ENCODE assay signal across 13 cellular contexts in the genomic region with DNA sequence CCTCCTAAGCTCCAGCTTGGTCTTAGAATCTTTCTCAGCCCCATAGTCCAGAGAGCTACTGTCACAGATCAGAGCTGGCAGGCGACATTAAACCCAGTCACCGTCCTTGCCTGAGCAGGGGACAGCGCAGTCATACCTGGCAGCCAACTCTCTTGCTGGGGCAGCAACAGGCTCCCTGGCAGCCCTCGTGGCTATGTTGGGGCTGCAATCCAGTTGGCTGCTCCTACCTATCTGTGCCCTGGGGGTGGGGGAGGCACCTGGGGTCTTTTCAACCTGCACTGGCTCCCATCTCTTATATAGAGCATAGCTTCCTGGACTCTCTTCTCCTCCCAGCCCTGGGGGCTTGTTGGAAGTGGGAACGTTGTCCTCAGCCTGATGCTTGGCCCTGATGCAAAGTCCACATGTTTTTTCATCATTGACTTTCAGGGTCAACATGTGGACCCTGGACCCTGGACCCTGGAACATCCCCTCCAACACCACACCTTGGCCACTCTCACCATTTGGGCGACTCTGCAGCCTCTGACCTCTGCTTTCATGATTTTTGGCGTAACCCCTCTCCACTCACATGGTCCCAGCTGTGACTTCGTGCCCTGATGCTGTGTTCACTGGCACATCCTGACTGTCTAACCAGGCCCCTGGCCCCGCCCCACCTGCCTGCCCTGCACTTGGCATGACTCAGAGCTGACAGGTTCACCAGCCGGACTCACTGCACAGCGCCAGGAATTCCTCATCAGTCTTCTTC. TPM values are rescaled to one million over a fixed set of nuclear protein-coding genes. Genes with fewer than 3 reads are reported as not detected.
DNase-seq lines count a peak whose midpoint lies in the region; ATAC-seq and TF ChIP-seq lines count a peak whose summit lies in the region.
"Had no signal": no experiment of that assay in that cellular context is flagged by ENCODE, and none has a peak within 500 bp of the region (broad histone marks: within the 10 kb centered on the region; RNA-seq: fewer than 3 reads in every experiment).

No MANE protein-coding gene starts in this region.

- H3K9ac ChIP-seq in IMR-90 (ENCODE audit: low read depth, low read length) (no peak overlapping the region), smooth muscle cell (ENCODE audit: low read depth) (no peak overlapping the region)

- TF ChIP-seq POLR2A in IMR-90 (IDR thresholded peaks at IDR 0.05; ENCODE audit: low read depth, low read length): no peak

- peak overlapping the region; percentile 36; the same call in 1 of the 2 replicates for H2BK120ac ChIP-seq in IMR-90 (ENCODE audit: low read depth, low read length)

- no peaks in the 10 kb centered on the region for H3K79me1 ChIP-seq in IMR-90 (ENCODE audit: low read depth in 1 of 2, low read length in 2 of 2)

- H3F3A ChIP-seq in smooth muscle cell (ENCODE audit: low read depth): no peaks in the 10 kb centered on the region

- no peak overlapping the region for H3K4me3 ChIP-seq in IMR-90 (ENCODE audit: insufficient read depth, low read depth, low read length)
- H3K4me3 ChIP-seq in mucosa of descending colon: no peak overlapping the region
- no peak overlapping the region for H3K4me3 ChIP-seq in smooth muscle cell
- H3K4me3 ChIP-seq: body of pancreas, esophagus muscularis mucosa, ovary, tibial artery had no signal

- no peak overlapping the region for H2AFZ ChIP-seq in IMR-90 (replicated peaks; ENCODE audit: low read length, poor library complexity)
- H2AFZ ChIP-seq in smooth muscle cell (ENCODE audit: low read depth): no peak overlapping the region

- no peaks in the 10 kb centered on the region for H3K27me3 ChIP-seq in IMR-90 (ENCODE audit: control insufficient read depth, insufficient read depth, low read length)
- no peaks in the 10 kb centered on the region for H3K27me3 ChIP-seq in smooth muscle cell (ENCODE audit: low read depth)
- H3K27me3 ChIP-seq: body of pancreas, esophagus muscularis mucosa, ovary, tibial artery had no signal

- CTCF ChIA-PET in IMR-90 (lab: Yijun Ruan, JAX): interaction anchor here (0.6 to 1.1 kb wide), 3 partner anchors 17 to 65 kb away, joined by 4 to 5 read pairs (median 4); no protein-coding TSS in a partner anchor

- no peak overlapping the region for H4K5ac ChIP-seq in IMR-90 (ENCODE audit: low read depth, low read length)

- H3K9me3 ChIP-seq in IMR-90 (ENCODE audit: control insufficient read depth, insufficient read depth, low read length): peaks cover 4% of the 10 kb centered on the region
- H3K9me3 ChIP-seq in mucosa of descending colon: no peaks in the 10 kb centered on the region
- H3K9me3 ChIP-seq in smooth muscle cell (replicated peaks; ENCODE audit: low read depth): no peaks in the 10 kb centered on the region
- H3K9me3 ChIP-seq: body of pancreas, ovary, tibial artery had no signal

- H2BK5ac ChIP-seq in IMR-90 (ENCODE audit: low read depth, low read length, poor library complexity, severe bottlenecking): no peak overlapping the region

- H3K9me1 ChIP-seq in IMR-90 (ENCODE audit: insufficient read depth, low read length): peaks cover 17% of the 10 kb centered on the region

- H4K91ac ChIP-seq in IMR-90 (ENCODE audit: insufficient read depth, low read depth, low read length): 0 out of 2 replicates have a peak overlapping the region, but pooled peaks have one; percentile 34

- DNase-seq in EH (ENCODE audit: low read depth) (peak; percentile 16), IMR-90 (no peak), cerebellar cortex (ENCODE audit: low spot score) (peak; percentile 40), mucosa of descending colon (no peak), smooth muscle cell (lab: John Stamatoyannopoulos, UW; ENCODE audit: unreplicated experiment) (no peak), NCI-H345 treated with DMSO at 0.1 percent for 48 hours (lab: John Stamatoyannopoulos, UW; ENCODE audit: unreplicated experiment) (no peak)
- no peak for DNase-seq in activated naive CD4-positive, alpha-beta T cell treated with anti-CD3 and anti-CD28 coated beads, Interleukin-2, amount 50 U/mL, for 16 hours
- DNase-seq: KG1, NCI-H446 treated with DMSO at 0.1 percent for 48 hours had no signal

- H3K4ac ChIP-seq in IMR-90 (ENCODE audit: low read depth, low read length): no peak overlapping the region; the same call in 1 of the 2 replicates

- BruUV-seq in IMR-90 (replicated peaks; lab: Mats Ljungman, UMichigan): no TSS peak

- in situ Hi-C loops in IMR-90 (cut with MboI; ENCODE audit: low sequenced_read_pairs): no loop called here

- no peak overlapping the region for H2AK9ac ChIP-seq in IMR-90 (replicated peaks; ENCODE audit: low read depth, low read length, poor library complexity)

- H3K79me2 ChIP-seq in smooth muscle cell (ENCODE audit: low read depth): no peaks in the 10 kb centered on the region

- peak overlapping the region; percentile 28 for H2AK5ac ChIP-seq in IMR-90 (ENCODE audit: low read depth, low read length)

- TF ChIP-seq CTCF in IMR-90 (conservative IDR thresholded peaks at IDR 0.05; ENCODE audit: low read depth, low read length) (no peak), mucosa of descending colon (IDR thresholded peaks at IDR 0.05) (no peak), smooth muscle cell (IDR thresholded peaks at IDR 0.05; ENCODE audit: borderline replicate concordance, insufficient read depth, poor library complexity, severe bottlenecking) (no peak)

- POLR2A ChIA-PET in IMR-90 (lab: Charles Lee; ENCODE audit: unreplicated experiment): no interaction called here

- dilution Hi-C loops in IMR-90 (cut with HindIII; ENCODE audit: low sequenced_read_pairs, unreplicated experiment): no loop called here

- WGBS in IMR-90 (ENCODE audit: extremely low coverage in 2 of 2, insufficient read length in 1 of 2), 2 experiments: no CpG with 5 or more reads among the region's 11 CpGs
- WGBS in smooth muscle cell (ENCODE audit: low lambda C conversion rate): 78% methylated on average over 11 of the region's 11 CpGs

- no peak overlapping the region for H3K56ac ChIP-seq in IMR-90 (ENCODE audit: extremely low read depth, insufficient read depth, low read length)

- ATAC-seq in IMR-90 (ENCODE audit: low read depth): no peak
- ATAC-seq in mucosa of descending colon: peak; percentile 58
- ATAC-seq: body of pancreas had no signal

- no peak overlapping the region; the same call in 1 of the 2 replicates for H2BK20ac ChIP-seq in IMR-90 (ENCODE audit: low read depth, low read length)

- H3K4me1 ChIP-seq in IMR-90 (ENCODE audit: control insufficient read depth, insufficient read depth, low read length) (peaks cover 30% of the 10 kb centered on the region), mucosa of descending colon (ENCODE audit: low read depth) (no peaks in the 10 kb centered on the region), smooth muscle cell (ENCODE audit: low read depth) (peaks cover 12% of the 10 kb centered on the region)

- H3K36me3 ChIP-seq in IMR-90 (ENCODE audit: control insufficient read depth, insufficient read depth, low read length) (no peaks in the 10 kb centered on the region), mucosa of descending colon (ENCODE audit: low read depth) (no peaks in the 10 kb centered on the region), smooth muscle cell (ENCODE audit: low read depth) (no peaks in the 10 kb centered on the region)
- H3K36me3 ChIP-seq: esophagus muscularis mucosa, ovary had no signal

- H3K18ac ChIP-seq in IMR-90 (ENCODE audit: low read depth, low read length): no peak overlapping the region

- H3K4me2 ChIP-seq in IMR-90 (ENCODE audit: low read depth, low read length) (no peak overlapping the region), smooth muscle cell (no peak overlapping the region)

- H4K20me1 ChIP-seq in IMR-90 (ENCODE audit: insufficient read depth, low read length): no peaks in the 10 kb centered on the region
- H4K20me1 ChIP-seq in smooth muscle cell (ENCODE audit: low read depth): no peaks in the 10 kb centered on the region

- no peak overlapping the region for H4K8ac ChIP-seq in IMR-90 (ENCODE audit: low read depth in 2 of 2, low read length in 2 of 2)

- H3K14ac ChIP-seq in IMR-90 (replicated peaks; ENCODE audit: low read depth, low read length): no peak overlapping the region

- no peak overlapping the region for H2BK15ac ChIP-seq in IMR-90 (ENCODE audit: low read depth, low read length)

- H3K27ac ChIP-seq in IMR-90 (ENCODE audit: insufficient read depth, low read length): no peak overlapping the region
- no peak overlapping the region for H3K27ac ChIP-seq in smooth muscle cell (ENCODE audit: low read depth)
- H3K27ac ChIP-seq: body of pancreas, esophagus muscularis mucosa, ovary, tibial artery had no signal

- intact Hi-C loops in IMR-90 (cut with micrococcal nuclease) (no loop called here), mucosa of descending colon (cut with DNase I, micrococcal nuclease) (no loop called here)

- H3K23ac ChIP-seq in IMR-90 (ENCODE audit: low read depth, low read length): no peak overlapping the region

- no peak for TF ChIP-seq RAD21 in IMR-90 (IDR thresholded peaks at IDR 0.05; ENCODE audit: low read length)

TF ChIP-seq in IMR-90, 13 proteins besides CTCF, POLR2A, EP300 and RAD21:
- no peak for TF ChIP-seq BHLHE40 (IDR thresholded peaks at IDR 0.05; ENCODE audit: low read depth, low read length)
- no peak for TF ChIP-seq MXI1 (IDR thresholded peaks at IDR 0.05; ENCODE audit: borderline replicate concordance, low read depth, low read length)
- TF ChIP-seq, protein P1, sequence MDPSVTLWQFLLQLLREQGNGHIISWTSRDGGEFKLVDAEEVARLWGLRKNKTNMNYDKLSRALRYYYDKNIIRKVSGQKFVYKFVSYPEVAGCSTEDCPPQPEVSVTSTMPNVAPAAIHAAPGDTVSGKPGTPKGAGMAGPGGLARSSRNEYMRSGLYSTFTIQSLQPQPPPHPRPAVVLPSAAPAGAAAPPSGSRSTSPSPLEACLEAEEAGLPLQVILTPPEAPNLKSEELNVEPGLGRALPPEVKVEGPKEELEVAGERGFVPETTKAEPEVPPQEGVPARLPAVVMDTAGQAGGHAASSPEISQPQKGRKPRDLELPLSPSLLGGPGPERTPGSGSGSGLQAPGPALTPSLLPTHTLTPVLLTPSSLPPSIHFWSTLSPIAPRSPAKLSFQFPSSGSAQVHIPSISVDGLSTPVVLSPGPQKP (IDR thresholded peaks at IDR 0.05; ENCODE audit: borderline replicate concordance, low read depth, low read length): no peak
- TF ChIP-seq NFE2L2 (IDR thresholded peaks at IDR 0.05; ENCODE audit: low read depth, low read length): no peak

RNA-seq across cellular contexts. Expression of a gene that starts 45.6 kb away (rescaled TPM):
- total RNA-seq in IMR-90 (2012; rRNA removed) (7.8 and 7.9 TPM in 2 replicates), mucosa of descending colon (1 to 10 TPM; 1.9 to 8.7 (median 2.8) TPM), smooth muscle cell (5.2 and 6.5 TPM in 2 replicates)
- polyA plus RNA-seq in IMR-90 (2012; rRNA removed) (9.0 and 11.2 TPM in 2 replicates), smooth muscle cell (4.6 and 5.2 TPM in 2 replicates)
- 6.2 and 7.6 TPM in 2 replicates for polyA plus RNA-seq in IMR-90 (2012; cell fraction: cytosol; rRNA removed)
- 5.0 and 13.0 TPM in 2 replicates for polyA plus RNA-seq in IMR-90 (2012; cell fraction: nucleus; rRNA removed; ENCODE audit: low replicate concordance)

Comparison
In these comparisons a context has a peak if more than half of its experiments do, and no peak if none do; other contexts are left out.
1. DNase-seq: peak in EH (single experiment) and cerebellar cortex (single experiment); none in IMR-90 (single experiment), mucosa of descending colon (0 of 3), smooth muscle cell (single experiment), NCI-H345 treated with DMSO at 0.1 percent for 48 hours (single experiment) and activated naive CD4-positive, alpha-beta T cell treated with anti-CD3 and anti-CD28 coated beads, Interleukin-2, amount 50 U/mL, for 16 hours (single experiment).